Comparison of ENCODE assay signal across 1 cellular context in the genomic region with DNA sequence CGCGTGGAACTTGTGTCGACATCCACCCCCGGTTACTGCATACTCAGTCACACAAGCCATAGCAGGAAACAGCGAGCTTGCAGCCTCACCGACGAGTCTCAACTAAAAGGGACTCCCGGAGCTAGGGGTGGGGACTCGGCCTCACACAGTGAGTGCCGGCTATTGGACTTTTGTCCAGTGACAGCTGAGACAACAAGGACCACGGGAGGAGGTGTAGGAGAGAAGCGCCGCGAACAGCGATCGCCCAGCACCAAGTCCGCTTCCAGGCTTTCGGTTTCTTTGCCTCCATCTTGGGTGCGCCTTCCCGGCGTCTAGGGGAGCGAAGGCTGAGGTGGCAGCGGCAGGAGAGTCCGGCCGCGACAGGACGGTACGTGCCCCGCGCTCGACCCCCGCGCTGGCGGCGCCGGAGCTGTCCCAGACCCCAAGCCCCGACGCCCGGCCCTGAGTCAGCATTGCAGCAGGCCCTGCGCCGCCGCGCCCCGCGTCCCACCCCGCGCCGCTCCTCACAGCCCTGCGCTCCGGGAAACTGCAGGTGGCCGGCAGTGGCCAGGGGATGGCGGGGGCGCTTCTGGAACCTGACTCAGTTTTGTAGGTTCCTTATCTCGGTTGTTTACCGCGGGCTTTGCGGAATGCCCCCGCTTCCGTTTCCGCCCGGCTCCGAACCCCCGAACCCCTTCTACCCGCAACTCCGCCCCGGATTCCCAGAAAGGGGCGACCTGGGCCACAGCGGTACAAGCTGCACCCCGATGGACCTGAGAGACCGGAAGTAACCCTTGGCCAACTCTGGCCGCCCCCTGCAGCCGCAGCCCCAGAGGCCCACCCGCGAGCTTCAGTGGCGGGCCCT.
TF ChIP-seq lines count a peak whose summit lies in the region.

A gene (plus strand): TSS at position 50 of the 844 bp plus-strand sequence. CDS start 13,702 bp downstream, outside the sequence.

TF ChIP-seq in GM23338, 12 proteins besides CTCF, POLR2A, EP300 and RAD21:
- TF ChIP-seq, protein P1, sequence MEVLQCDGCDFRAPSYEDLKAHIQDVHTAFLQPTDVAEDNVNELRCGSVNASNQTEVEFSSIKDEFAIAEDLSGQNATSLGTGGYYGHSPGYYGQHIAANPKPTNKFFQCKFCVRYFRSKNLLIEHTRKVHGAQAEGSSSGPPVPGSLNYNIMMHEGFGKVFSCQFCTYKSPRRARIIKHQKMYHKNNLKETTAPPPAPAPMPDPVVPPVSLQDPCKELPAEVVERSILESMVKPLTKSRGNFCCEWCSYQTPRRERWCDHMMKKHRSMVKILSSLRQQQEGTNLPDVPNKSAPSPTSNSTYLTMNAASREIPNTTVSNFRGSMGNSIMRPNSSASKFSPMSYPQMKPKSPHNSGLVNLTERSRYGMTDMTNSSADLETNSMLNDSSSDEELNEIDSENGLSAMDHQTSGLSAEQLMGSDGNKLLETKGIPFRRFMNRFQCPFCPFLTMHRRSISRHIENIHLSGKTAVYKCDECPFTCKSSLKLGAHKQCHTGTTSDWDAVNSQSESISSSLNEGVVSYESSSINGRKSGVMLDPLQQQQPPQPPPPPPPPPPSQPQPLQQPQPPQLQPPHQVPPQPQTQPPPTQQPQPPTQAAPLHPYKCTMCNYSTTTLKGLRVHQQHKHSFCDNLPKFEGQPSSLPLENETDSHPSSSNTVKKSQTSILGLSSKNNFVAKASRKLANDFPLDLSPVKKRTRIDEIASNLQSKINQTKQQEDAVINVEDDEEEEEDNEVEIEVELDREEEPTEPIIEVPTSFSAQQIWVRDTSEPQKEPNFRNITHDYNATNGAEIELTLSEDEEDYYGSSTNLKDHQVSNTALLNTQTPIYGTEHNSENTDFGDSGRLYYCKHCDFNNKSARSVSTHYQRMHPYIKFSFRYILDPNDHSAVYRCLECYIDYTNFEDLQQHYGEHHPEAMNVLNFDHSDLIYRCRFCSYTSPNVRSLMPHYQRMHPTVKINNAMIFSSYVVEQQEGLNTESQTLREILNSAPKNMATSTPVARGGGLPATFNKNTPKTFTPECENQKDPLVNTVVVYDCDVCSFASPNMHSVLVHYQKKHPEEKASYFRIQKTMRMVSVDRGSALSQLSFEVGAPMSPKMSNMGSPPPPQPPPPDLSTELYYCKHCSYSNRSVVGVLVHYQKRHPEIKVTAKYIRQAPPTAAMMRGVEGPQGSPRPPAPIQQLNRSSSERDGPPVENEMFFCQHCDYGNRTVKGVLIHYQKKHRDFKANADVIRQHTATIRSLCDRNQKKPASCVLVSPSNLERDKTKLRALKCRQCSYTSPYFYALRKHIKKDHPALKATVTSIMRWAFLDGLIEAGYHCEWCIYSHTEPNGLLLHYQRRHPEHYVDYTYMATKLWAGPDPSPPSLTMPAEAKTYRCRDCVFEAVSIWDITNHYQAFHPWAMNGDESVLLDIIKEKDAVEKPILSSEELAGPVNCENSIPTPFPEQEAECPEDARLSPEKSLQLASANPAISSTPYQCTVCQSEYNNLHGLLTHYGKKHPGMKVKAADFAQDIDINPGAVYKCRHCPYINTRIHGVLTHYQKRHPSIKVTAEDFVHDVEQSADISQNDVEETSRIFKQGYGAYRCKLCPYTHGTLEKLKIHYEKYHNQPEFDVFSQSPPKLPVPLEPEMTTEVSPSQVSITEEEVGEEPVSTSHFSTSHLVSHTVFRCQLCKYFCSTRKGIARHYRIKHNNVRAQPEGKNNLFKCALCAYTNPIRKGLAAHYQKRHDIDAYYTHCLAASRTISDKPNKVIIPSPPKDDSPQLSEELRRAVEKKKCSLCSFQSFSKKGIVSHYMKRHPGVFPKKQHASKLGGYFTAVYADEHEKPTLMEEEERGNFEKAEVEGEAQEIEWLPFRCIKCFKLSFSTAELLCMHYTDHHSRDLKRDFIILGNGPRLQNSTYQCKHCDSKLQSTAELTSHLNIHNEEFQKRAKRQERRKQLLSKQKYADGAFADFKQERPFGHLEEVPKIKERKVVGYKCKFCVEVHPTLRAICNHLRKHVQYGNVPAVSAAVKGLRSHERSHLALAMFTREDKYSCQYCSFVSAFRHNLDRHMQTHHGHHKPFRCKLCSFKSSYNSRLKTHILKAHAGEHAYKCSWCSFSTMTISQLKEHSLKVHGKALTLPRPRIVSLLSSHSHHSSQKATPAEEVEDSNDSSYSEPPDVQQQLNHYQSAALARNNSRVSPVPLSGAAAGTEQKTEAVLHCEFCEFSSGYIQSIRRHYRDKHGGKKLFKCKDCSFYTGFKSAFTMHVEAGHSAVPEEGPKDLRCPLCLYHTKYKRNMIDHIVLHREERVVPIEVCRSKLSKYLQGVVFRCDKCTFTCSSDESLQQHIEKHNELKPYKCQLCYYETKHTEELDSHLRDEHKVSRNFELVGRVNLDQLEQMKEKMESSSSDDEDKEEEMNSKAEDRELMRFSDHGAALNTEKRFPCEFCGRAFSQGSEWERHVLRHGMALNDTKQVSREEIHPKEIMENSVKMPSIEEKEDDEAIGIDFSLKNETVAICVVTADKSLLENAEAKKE (CRISPR knock-in tag; IDR thresholded peaks at IDR 0.05): no peak
- TF ChIP-seq, protein P2, sequence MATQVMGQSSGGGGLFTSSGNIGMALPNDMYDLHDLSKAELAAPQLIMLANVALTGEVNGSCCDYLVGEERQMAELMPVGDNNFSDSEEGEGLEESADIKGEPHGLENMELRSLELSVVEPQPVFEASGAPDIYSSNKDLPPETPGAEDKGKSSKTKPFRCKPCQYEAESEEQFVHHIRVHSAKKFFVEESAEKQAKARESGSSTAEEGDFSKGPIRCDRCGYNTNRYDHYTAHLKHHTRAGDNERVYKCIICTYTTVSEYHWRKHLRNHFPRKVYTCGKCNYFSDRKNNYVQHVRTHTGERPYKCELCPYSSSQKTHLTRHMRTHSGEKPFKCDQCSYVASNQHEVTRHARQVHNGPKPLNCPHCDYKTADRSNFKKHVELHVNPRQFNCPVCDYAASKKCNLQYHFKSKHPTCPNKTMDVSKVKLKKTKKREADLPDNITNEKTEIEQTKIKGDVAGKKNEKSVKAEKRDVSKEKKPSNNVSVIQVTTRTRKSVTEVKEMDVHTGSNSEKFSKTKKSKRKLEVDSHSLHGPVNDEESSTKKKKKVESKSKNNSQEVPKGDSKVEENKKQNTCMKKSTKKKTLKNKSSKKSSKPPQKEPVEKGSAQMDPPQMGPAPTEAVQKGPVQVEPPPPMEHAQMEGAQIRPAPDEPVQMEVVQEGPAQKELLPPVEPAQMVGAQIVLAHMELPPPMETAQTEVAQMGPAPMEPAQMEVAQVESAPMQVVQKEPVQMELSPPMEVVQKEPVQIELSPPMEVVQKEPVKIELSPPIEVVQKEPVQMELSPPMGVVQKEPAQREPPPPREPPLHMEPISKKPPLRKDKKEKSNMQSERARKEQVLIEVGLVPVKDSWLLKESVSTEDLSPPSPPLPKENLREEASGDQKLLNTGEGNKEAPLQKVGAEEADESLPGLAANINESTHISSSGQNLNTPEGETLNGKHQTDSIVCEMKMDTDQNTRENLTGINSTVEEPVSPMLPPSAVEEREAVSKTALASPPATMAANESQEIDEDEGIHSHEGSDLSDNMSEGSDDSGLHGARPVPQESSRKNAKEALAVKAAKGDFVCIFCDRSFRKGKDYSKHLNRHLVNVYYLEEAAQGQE (IDR thresholded peaks at IDR 0.05; ENCODE audit: unreplicated experiment): no peak
- TF ChIP-seq ZNF331 (CRISPR knock-in tag; IDR thresholded peaks at IDR 0.05; ENCODE audit: low read depth) (no peak), STAT1 (IDR thresholded peaks at IDR 0.05; ENCODE audit: unreplicated experiment) (no peak), POLR2AphosphoS5 (IDR thresholded peaks at IDR 0.05; ENCODE audit: low read depth) (peak; percentile 24; the same call in 1 of the 2 replicates), EZH2phosphoT487 (IDR thresholded peaks at IDR 0.05; ENCODE audit: unreplicated experiment) (no peak), NANOG (IDR thresholded peaks at IDR 0.05; ENCODE audit: borderline replicate concordance) (no peak), EZH2 (IDR thresholded peaks at IDR 0.05; ENCODE audit: low read depth, unreplicated experiment) (no peak), JUNB (IDR thresholded peaks at IDR 0.05; ENCODE audit: unreplicated experiment) (no peak), ZNF114 (CRISPR knock-in tag; IDR thresholded peaks at IDR 0.05) (no peak), CREB1 (CRISPR knock-in tag; IDR thresholded peaks at IDR 0.05; ENCODE audit: low read depth) (no peak)
- TF ChIP-seq, protein P3, sequence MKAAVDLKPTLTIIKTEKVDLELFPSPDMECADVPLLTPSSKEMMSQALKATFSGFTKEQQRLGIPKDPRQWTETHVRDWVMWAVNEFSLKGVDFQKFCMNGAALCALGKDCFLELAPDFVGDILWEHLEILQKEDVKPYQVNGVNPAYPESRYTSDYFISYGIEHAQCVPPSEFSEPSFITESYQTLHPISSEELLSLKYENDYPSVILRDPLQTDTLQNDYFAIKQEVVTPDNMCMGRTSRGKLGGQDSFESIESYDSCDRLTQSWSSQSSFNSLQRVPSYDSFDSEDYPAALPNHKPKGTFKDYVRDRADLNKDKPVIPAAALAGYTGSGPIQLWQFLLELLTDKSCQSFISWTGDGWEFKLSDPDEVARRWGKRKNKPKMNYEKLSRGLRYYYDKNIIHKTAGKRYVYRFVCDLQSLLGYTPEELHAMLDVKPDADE (IDR thresholded peaks at IDR 0.05): 0 out of 2 replicates have a peak, but pooled peaks have one; percentile 14
